ENCODE assay signal across 20 cellular contexts in genomic region chr9:27714388-27714787, GRCh38.
DNase-seq lines count a peak whose midpoint lies in the region; ATAC-seq and TF ChIP-seq lines count a peak whose summit lies in the region.
"Had no signal": no experiment of that assay in that cellular context is flagged by ENCODE, and none has a peak within 500 bp of the region (broad histone marks: within the 10 kb centered on the region; RNA-seq: fewer than 3 reads in every experiment).

No MANE protein-coding gene starts in this region.

- no peak overlapping the region for H3K4ac ChIP-seq in mesendoderm (ENCODE audit: low read depth, low read length)

- peaks cover 11% of the 10 kb centered on the region for H3K27me3 Mint-ChIP-seq in CD8-positive, alpha-beta T cell (ENCODE audit: low read depth)

- H3K4me3 ChIP-seq in mammary epithelial cell (replicated peaks in 1 of 3; ENCODE audit: insufficient read depth in 1 of 3, low read depth in 2 of 3, low read length in 3 of 3), result no peak overlapping the region
- H3K4me3 ChIP-seq in mesendoderm (ENCODE audit: low read length), result no peak overlapping the region
- H3K4me3 ChIP-seq in CD8-positive, alpha-beta T cell (ENCODE audit: low read depth, low read length), result no peak overlapping the region
- H3K4me3 ChIP-seq: K562, lower lobe of right lung, Peyer's patch, psoas muscle, upper lobe of left lung had no signal

- H3K79me1 ChIP-seq in mesendoderm (ENCODE audit: low read length), result no peaks in the 10 kb centered on the region

- no peak overlapping the region for H2AK5ac ChIP-seq in mesendoderm (ENCODE audit: low read length)

- DNase-seq in DMS53 (lab: John Stamatoyannopoulos, UW), result peak; percentile 17
- no peak for DNase-seq in DMS53 treated with DMSO at 0.1 percent for 48 hours (lab: John Stamatoyannopoulos, UW; ENCODE audit: unreplicated experiment)
- DNase-seq in NCI-H1694 (lab: John Stamatoyannopoulos, UW), result peak; percentile 77
- no peak for DNase-seq in mammary epithelial cell
- DNase-seq in mesendoderm, result peak; percentile 37
- DNase-seq in stimulated activated effector memory CD8-positive, alpha-beta T cell treated with anti-CD3 and anti-CD28 coated beads, Interleukin-12 subunit alpha, Interleukin-12 subunit beta, amount 100 ng/mL, for 72 hours (ENCODE audit: low spot score in 2 of 2), result no peak
- DNase-seq in CD8-positive, alpha-beta T cell, result no peak
- DNase-seq: foreskin melanocyte, lower lobe of right lung, naive B cell, NCI-H1105, NCI-H226, Peyer's patch, psoas muscle, upper lobe of left lung had no signal

- H3K27ac ChIP-seq in mammary epithelial cell (ENCODE audit: insufficient read depth, low read depth, low read length) (no peak overlapping the region), mesendoderm (ENCODE audit: low read depth, low read length) (no peak overlapping the region)
- no peak overlapping the region for H3K27ac ChIP-seq in CD8-positive, alpha-beta T cell (ENCODE audit: low read depth, low read length)
- H3K27ac ChIP-seq: lower lobe of right lung, Peyer's patch, psoas muscle, upper lobe of left lung had no signal

- peaks cover 5% of the 10 kb centered on the region for H3K9me3 Mint-ChIP-seq in stimulated activated effector memory CD8-positive, alpha-beta T cell treated with anti-CD3 and anti-CD28 coated beads, Interleukin-12 subunit alpha, Interleukin-12 subunit beta, amount 100 ng/mL, for 72 hours
- no peaks in the 10 kb centered on the region for H3K9me3 Mint-ChIP-seq in CD8-positive, alpha-beta T cell

- H3K36me3 ChIP-seq in mammary epithelial cell (ENCODE audit: insufficient read depth, low read length), result no peaks in the 10 kb centered on the region
- no peaks in the 10 kb centered on the region for H3K36me3 ChIP-seq in mesendoderm (ENCODE audit: control insufficient read depth, insufficient read depth, low read length)
- no peaks in the 10 kb centered on the region for H3K36me3 ChIP-seq in CD8-positive, alpha-beta T cell (ENCODE audit: insufficient read depth, low read length)
- H3K36me3 ChIP-seq: lower lobe of right lung, Peyer's patch, upper lobe of left lung had no signal

- ATAC-seq in stimulated activated effector memory CD8-positive, alpha-beta T cell treated with anti-CD3 and anti-CD28 coated beads, Interleukin-12 subunit alpha, Interleukin-12 subunit beta, amount 100 ng/mL, for 72 hours, result no peak
- no peak for ATAC-seq in HG02798 (IDR thresholded peaks at IDR 0.05; ENCODE audit: poor library complexity, unreplicated experiment)
- ATAC-seq in CD8-positive, alpha-beta T cell, result no peak
- ATAC-seq: K562, lower lobe of right lung, psoas muscle had no signal

- dilution Hi-C loops in mammary epithelial cell (cut with HindIII; ENCODE audit: low sequenced_read_pairs), result loop anchor here (25.0 kb wide), 1 partner anchor 348 kb away; no protein-coding TSS in a partner anchor

- no peak overlapping the region for H3K56ac ChIP-seq in mesendoderm (ENCODE audit: low read length)

- no TSS peak for BruUV-seq in mammary epithelial cell (replicated peaks; lab: Mats Ljungman, UMichigan)

- CTCF ChIA-PET in mammary epithelial cell (lab: Charles Lee; ENCODE audit: low non-redundant PET), result interaction anchor here (0.7 kb wide), 1 partner anchor 85 kb away, joined by 7 read pairs; no protein-coding TSS in a partner anchor
- CTCF ChIA-PET in CD8-positive, alpha-beta T cell (lab: Charles Lee), result no interaction called here

- no peak overlapping the region for H3K18ac ChIP-seq in mesendoderm (ENCODE audit: low read length)

- H3K27ac Mint-ChIP-seq in stimulated activated effector memory CD8-positive, alpha-beta T cell treated with anti-CD3 and anti-CD28 coated beads, Interleukin-12 subunit alpha, Interleukin-12 subunit beta, amount 100 ng/mL, for 72 hours, result no peak overlapping the region
- no peak overlapping the region for H3K27ac Mint-ChIP-seq in CD8-positive, alpha-beta T cell
- H3K27ac Mint-ChIP-seq: CD14-positive monocyte; naive B cell; stimulated activated naive CD8-positive, alpha-beta T cell treated with anti-CD3 and anti-CD28 coated beads, Interleukin-15, Interleukin-2, amounts not matched to agents 100 ng/mL and 50 ng/mL, for 24 hours had no signal

- H3K4me2 ChIP-seq in mammary epithelial cell (ENCODE audit: insufficient read depth, low read depth, low read length), result no peak overlapping the region
- no peak overlapping the region for H3K4me2 ChIP-seq in mesendoderm (ENCODE audit: low read length)

- H2BK5ac ChIP-seq in mesendoderm (ENCODE audit: low read length), result no peak overlapping the region

- TF ChIP-seq CTCF in mammary epithelial cell (conservative IDR thresholded peaks at IDR 0.05 in 1 of 2, IDR thresholded peaks at IDR 0.05 in 1 of 2; ENCODE audit: extremely low read depth in 1 of 2, insufficient read depth in 1 of 2, low read depth in 1 of 2, low read length in 2 of 2), result peak; percentile 9 to 40
- TF ChIP-seq CTCF in CD8-positive, alpha-beta T cell (IDR thresholded peaks at IDR 0.05), result no peak

- H3K79me2 ChIP-seq in mammary epithelial cell (ENCODE audit: insufficient read depth, low read length), result no peaks in the 10 kb centered on the region
- H3K79me2 ChIP-seq in mesendoderm (ENCODE audit: control insufficient read depth, insufficient read depth, low read length), result no peaks in the 10 kb centered on the region

- H3K27me3 ChIP-seq in mammary epithelial cell (ENCODE audit: insufficient read depth, low read length) (no peaks in the 10 kb centered on the region), mesendoderm (ENCODE audit: insufficient read depth, low read length, poor library complexity) (no peaks in the 10 kb centered on the region)
- H3K27me3 ChIP-seq in CD8-positive, alpha-beta T cell (ENCODE audit: insufficient read depth, low read length), result no peaks in the 10 kb centered on the region
- H3K27me3 ChIP-seq: Peyer's patch, upper lobe of left lung had no signal

- no peak overlapping the region for H2BK15ac ChIP-seq in mesendoderm (replicated peaks; ENCODE audit: low read depth)

- H2BK120ac ChIP-seq in mesendoderm (ENCODE audit: low read depth, low read length), result no peak overlapping the region

- in situ Hi-C loops in mammary epithelial cell (cut with MboI; ENCODE audit: low sequenced_read_pairs in 2 of 2), result loop anchor here in 1 of 2 donors (25.0 kb wide), 1 partner anchor 377 kb away; no protein-coding TSS in a partner anchor

- H3K9ac ChIP-seq in mammary epithelial cell (ENCODE audit: insufficient read depth, low read length) (no peak overlapping the region), mesendoderm (ENCODE audit: low read length) (no peak overlapping the region)

- H3K36me3 Mint-ChIP-seq in stimulated activated effector memory CD8-positive, alpha-beta T cell treated with anti-CD3 and anti-CD28 coated beads, Interleukin-12 subunit alpha, Interleukin-12 subunit beta, amount 100 ng/mL, for 72 hours, result no peaks in the 10 kb centered on the region
- no peaks in the 10 kb centered on the region for H3K36me3 Mint-ChIP-seq in CD8-positive, alpha-beta T cell
- H3K36me3 Mint-ChIP-seq: CD14-positive monocyte, naive B cell had no signal

- H3K23ac ChIP-seq in mesendoderm (ENCODE audit: low read length), result no peak overlapping the region

- H4K5ac ChIP-seq in mesendoderm (ENCODE audit: low read length), result no peak overlapping the region

- no peaks in the 10 kb centered on the region for H3K4me1 Mint-ChIP-seq in stimulated activated effector memory CD8-positive, alpha-beta T cell treated with anti-CD3 and anti-CD28 coated beads, Interleukin-12 subunit alpha, Interleukin-12 subunit beta, amount 100 ng/mL, for 72 hours
- no peaks in the 10 kb centered on the region for H3K4me1 Mint-ChIP-seq in CD8-positive, alpha-beta T cell (ENCODE audit: low read depth)
- H3K4me1 Mint-ChIP-seq: central memory CD8-positive, alpha-beta T cell; naive B cell had no signal

- POLR2A ChIA-PET in CD8-positive, alpha-beta T cell (lab: Charles Lee), result no interaction called here

- no peaks in the 10 kb centered on the region for H3K9me3 ChIP-seq in mammary epithelial cell (replicated peaks; ENCODE audit: insufficient read depth, low read length)
- no peaks in the 10 kb centered on the region for H3K9me3 ChIP-seq in CD8-positive, alpha-beta T cell (ENCODE audit: low read length)
- H3K9me3 ChIP-seq: lower lobe of right lung, Peyer's patch, psoas muscle, upper lobe of left lung had no signal

- H3K4me1 ChIP-seq in mammary epithelial cell (ENCODE audit: insufficient read depth, low read length) (no peaks in the 10 kb centered on the region), mesendoderm (ENCODE audit: control insufficient read depth, low read depth, low read length) (peaks cover 4% of the 10 kb centered on the region)
- H3K4me1 ChIP-seq in CD8-positive, alpha-beta T cell (ENCODE audit: insufficient read depth, low read length), result no peaks in the 10 kb centered on the region
- H3K4me1 ChIP-seq: lower lobe of right lung, Peyer's patch, psoas muscle, upper lobe of left lung had no signal

- H2AFZ ChIP-seq in mammary epithelial cell (ENCODE audit: low read depth, low read length), result no peak overlapping the region

- H4K8ac ChIP-seq in mesendoderm (ENCODE audit: low read depth, low read length), result no peak overlapping the region

- 31% methylated on average over 1 of the region's 1 CpG for WGBS in mammary epithelial cell (ENCODE audit: low coverage, missing lambda C conversion rate)
- no CpG with 5 or more reads among the region's 1 CpG for WGBS in mesendoderm (ENCODE audit: extremely low coverage, insufficient coverage, low lambda C conversion rate)

- intact Hi-C loops in mammary epithelial cell (cut with micrococcal nuclease), result loop anchor here (5.0 kb wide), 1 partner anchor 142 kb away; the partner anchor contains the start of gene C9orf72
- intact Hi-C loops in CD8-positive, alpha-beta T cell (cut with DNase I, micrococcal nuclease), result no loop called here

- H4K20me1 ChIP-seq in mammary epithelial cell (ENCODE audit: insufficient read depth, low read length), result no peaks in the 10 kb centered on the region

- no peak overlapping the region for H3K4me3 Mint-ChIP-seq in stimulated activated effector memory CD8-positive, alpha-beta T cell treated with anti-CD3 and anti-CD28 coated beads, Interleukin-12 subunit alpha, Interleukin-12 subunit beta, amount 100 ng/mL, for 72 hours
- no peak overlapping the region for H3K4me3 Mint-ChIP-seq in CD8-positive, alpha-beta T cell
- H3K4me3 Mint-ChIP-seq: CD14-positive monocyte; central memory CD8-positive, alpha-beta T cell; naive B cell; stimulated activated naive CD8-positive, alpha-beta T cell treated with anti-CD3 and anti-CD28 coated beads, Interleukin-15, Interleukin-2, amounts not matched to agents 100 ng/mL and 50 ng/mL, for 24 hours had no signal

Comparison
In these comparisons a context has a peak if more than half of its experiments do, and no peak if none do; other contexts are left out.
1. DNase-seq: peak in DMS53 (single experiment), NCI-H1694 (single experiment) and mesendoderm (single experiment); none in DMS53 treated with DMSO at 0.1 percent for 48 hours (single experiment), mammary epithelial cell (single experiment), stimulated activated effector memory CD8-positive, alpha-beta T cell treated with anti-CD3 and anti-CD28 coated beads, Interleukin-12 subunit alpha, Interleukin-12 subunit beta, amount 100 ng/mL, for 72 hours (0 of 2) and CD8-positive, alpha-beta T cell (0 of 7).